Comparison of ENCODE assay signal across 15 cellular contexts in genomic region chr6:166495487-166496314, GRCh38.
"Had no signal": no experiment of that assay in that cellular context is flagged by ENCODE, and none has a peak within 500 bp of the region (broad histone marks: within the 10 kb centered on the region; RNA-seq: fewer than 3 reads in every experiment).

No MANE protein-coding gene starts in this region.

- H3K27me3 Mint-ChIP-seq: activated B cell treated with CpG ODN at 0.5 μM for 24 hours; activated CD4-positive, alpha-beta T cell treated with anti-CD3 and anti-CD28 coated beads, Interleukin-2, amount 10 ng/mL, durations not matched to agents 7 days and 5 days; activated naive CD8-positive, alpha-beta T cell treated with anti-CD3 and anti-CD28 coated beads, Interleukin-2, amount 50 U/mL, for 24 hours; memory B cell; stimulated activated memory B cell treated with anti-CD40 and anti-IgM and Interleukin-4, amounts not matched to agents 10 μg/mL and 1 μg/mL and 100 μg/mL, for 72 hours had no signal

- H3K4me3 Mint-ChIP-seq: activated B cell treated with CpG ODN at 0.5 μM for 24 hours; activated CD4-positive, alpha-beta T cell treated with anti-CD3 and anti-CD28 coated beads, Interleukin-2, amount 10 ng/mL, durations not matched to agents 7 days and 5 days; activated naive CD4-positive, alpha-beta T cell treated with anti-CD3 and anti-CD28 coated beads for 36 hours; activated naive CD8-positive, alpha-beta T cell treated with anti-CD3 and anti-CD28 coated beads, Interleukin-2, amount 50 U/mL, for 24 hours; memory B cell; nephron; stimulated activated memory B cell treated with anti-CD40 and anti-IgM and Interleukin-4, amounts not matched to agents 10 μg/mL and 1 μg/mL and 100 μg/mL, for 72 hours had no signal

- DNase-seq: activated B cell treated with CpG ODN at 0.5 μM for 24 hours; activated CD4-positive, alpha-beta T cell treated with anti-CD3 and anti-CD28 coated beads, Interleukin-2, amount 10 ng/mL, durations not matched to agents 7 days and 5 days; effector CD8-positive, alpha-beta T cell; foreskin fibroblast; glutamatergic neuron; left ventricle myocardium superior; transverse colon had no signal

- H3K27ac ChIP-seq: ascending aorta, ovary, SJCRH30, transverse colon had no signal

- H3K4me1 Mint-ChIP-seq: activated B cell treated with CpG ODN at 0.5 μM for 24 hours; activated CD4-positive, alpha-beta T cell treated with anti-CD3 and anti-CD28 coated beads, Interleukin-2, amount 10 ng/mL, durations not matched to agents 7 days and 5 days had no signal

- H3K27ac Mint-ChIP-seq: activated B cell treated with CpG ODN at 0.5 μM for 24 hours; activated naive CD4-positive, alpha-beta T cell treated with anti-CD3 and anti-CD28 coated beads for 36 hours; activated naive CD8-positive, alpha-beta T cell treated with anti-CD3 and anti-CD28 coated beads, Interleukin-2, amount 50 U/mL, for 24 hours; memory B cell; stimulated activated memory B cell treated with anti-CD40 and anti-IgM and Interleukin-4, amounts not matched to agents 10 μg/mL and 1 μg/mL and 100 μg/mL, for 72 hours had no signal

- ATAC-seq: left ventricle myocardium superior; stimulated activated memory B cell treated with anti-CD40 and anti-IgM and Interleukin-4, amounts not matched to agents 10 μg/mL and 1 μg/mL and 100 μg/mL, for 72 hours had no signal

- H3K9me3 Mint-ChIP-seq: activated B cell treated with CpG ODN at 0.5 μM for 24 hours; activated CD4-positive, alpha-beta T cell treated with anti-CD3 and anti-CD28 coated beads, Interleukin-2, amount 10 ng/mL, durations not matched to agents 7 days and 5 days; activated naive CD4-positive, alpha-beta T cell treated with anti-CD3 and anti-CD28 coated beads for 36 hours; activated naive CD8-positive, alpha-beta T cell treated with anti-CD3 and anti-CD28 coated beads, Interleukin-2, amount 50 U/mL, for 24 hours; nephron had no signal
